ENCODE assay signal across 14 cellular contexts in the genomic region with DNA sequence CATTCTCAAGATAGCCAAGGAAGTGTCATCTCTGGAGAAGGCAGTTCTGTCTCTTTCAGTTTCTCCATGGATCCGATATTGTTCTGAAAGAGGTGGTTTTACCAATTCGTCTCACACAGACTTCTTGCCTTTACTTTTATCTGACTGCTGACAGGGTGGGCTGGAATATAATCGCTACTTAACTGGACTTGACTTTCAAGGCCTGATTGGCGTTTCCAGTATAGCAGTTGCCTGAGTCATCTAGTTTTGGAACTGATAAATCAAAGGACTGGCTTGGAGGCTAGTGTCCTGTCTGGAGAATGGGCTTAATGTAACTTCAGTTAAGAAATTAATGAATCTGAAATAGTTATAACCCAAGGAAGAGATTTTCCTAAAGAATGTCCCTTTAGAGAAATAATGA. TPM values are rescaled to one million over a fixed set of nuclear protein-coding genes. Genes with fewer than 3 reads are reported as not detected.
DNase-seq lines count a peak whose midpoint lies in the region; ATAC-seq and TF ChIP-seq lines count a peak whose summit lies in the region.
"Had no signal": no experiment of that assay in that cellular context is flagged by ENCODE, and none has a peak within 500 bp of the region (broad histone marks: within the 10 kb centered on the region; RNA-seq: fewer than 3 reads in every experiment).

No MANE protein-coding gene starts in this region.

- H3K9me3 ChIP-seq in BLaER1 (no peaks in the 10 kb centered on the region), muscle layer of duodenum (ENCODE audit: control insufficient read depth in 1 of 2, low read length in 2 of 2) (no peaks in the 10 kb centered on the region)

- DNase-seq in GM12864 (ENCODE audit: low read depth) (no peak), hippocampal formation (lab: John Stamatoyannopoulos, UW) (no peak), kidney tubule cell (ENCODE audit: low spot score) (no peak)
- no peak for DNase-seq in activated naive CD8-positive, alpha-beta T cell treated with anti-CD3 and anti-CD28 coated beads for 36 hours
- DNase-seq: activated gamma-delta T cell, NCI-H1048, NCI-H524, WERI-Rb-1 had no signal

- peaks cover 66% of the 10 kb centered on the region for H3K36me3 Mint-ChIP-seq in activated naive CD8-positive, alpha-beta T cell treated with anti-CD3 and anti-CD28 coated beads for 36 hours

- H3K27ac Mint-ChIP-seq in activated naive CD8-positive, alpha-beta T cell treated with anti-CD3 and anti-CD28 coated beads for 36 hours: peak overlapping the region; percentile 95

- peaks cover 70% of the 10 kb centered on the region for H3K4me1 ChIP-seq in BLaER1
- H3K4me1 ChIP-seq in muscle layer of duodenum (ENCODE audit: control insufficient read depth in 1 of 2, insufficient read depth in 2 of 2, low read length in 2 of 2): no peaks in the 10 kb centered on the region

- H3K4me3 Mint-ChIP-seq in activated naive CD8-positive, alpha-beta T cell treated with anti-CD3 and anti-CD28 coated beads for 36 hours: peak overlapping the region; percentile 86
- H3K4me3 Mint-ChIP-seq: dendritic cell treated with granulocyte-macrophage colony-stimulating factor and Interleukin-4, amounts not matched to agents 40 ng/mL and 50 ng/mL, for 4 days had no signal

- H3K27me3 Mint-ChIP-seq in activated naive CD8-positive, alpha-beta T cell treated with anti-CD3 and anti-CD28 coated beads for 36 hours: no peaks in the 10 kb centered on the region

- no peak for TF ChIP-seq CTCF in GM12864 (IDR thresholded peaks at IDR 0.05; ENCODE audit: low read depth, low read length, missing control alignments)

- ATAC-seq in GM21825 (IDR thresholded peaks at IDR 0.05; ENCODE audit: unreplicated experiment) (no peak), HG02571 (IDR thresholded peaks at IDR 0.05; ENCODE audit: unreplicated experiment) (no peak)
- ATAC-seq: Right ventricle myocardium inferior had no signal

- H3K4me3 ChIP-seq in BLaER1: no peak overlapping the region
- H3K4me3 ChIP-seq in GM12864 (ENCODE audit: low read depth, low read length): peak overlapping the region; percentile 8; the same call in 1 of the 2 replicates
- no peak overlapping the region for H3K4me3 ChIP-seq in muscle layer of duodenum (ENCODE audit: low read depth in 1 of 2, low read length in 2 of 2)

- no peaks in the 10 kb centered on the region for H3K9me3 Mint-ChIP-seq in activated naive CD8-positive, alpha-beta T cell treated with anti-CD3 and anti-CD28 coated beads for 36 hours
- H3K9me3 Mint-ChIP-seq: dendritic cell treated with granulocyte-macrophage colony-stimulating factor and Interleukin-4, amounts not matched to agents 40 ng/mL and 50 ng/mL, for 4 days had no signal

- 0 out of 2 replicates have a peak, but pooled peaks cover 3% of the 10 kb centered on the region for H3K27me3 ChIP-seq in BLaER1
- no peaks in the 10 kb centered on the region for H3K27me3 ChIP-seq in muscle layer of duodenum (ENCODE audit: low read depth, low read length)

- H3K4me2 ChIP-seq in BLaER1: peak overlapping the region; percentile 51; the same call in 1 of the 2 replicates

- H3K27ac ChIP-seq in BLaER1 (no peak overlapping the region), muscle layer of duodenum (ENCODE audit: low read length) (peak overlapping the region; percentile 17)
- H3K27ac ChIP-seq: WERI-Rb-1 had no signal

- H3K36me3 ChIP-seq in BLaER1: no peaks in the 10 kb centered on the region
- no peaks in the 10 kb centered on the region for H3K36me3 ChIP-seq in muscle layer of duodenum (ENCODE audit: control insufficient read depth in 1 of 2, insufficient read depth in 2 of 2, low read length in 2 of 2)
- H3K36me3 ChIP-seq: WERI-Rb-1 had no signal

- peaks cover 92% of the 10 kb centered on the region for H3K4me1 Mint-ChIP-seq in activated naive CD8-positive, alpha-beta T cell treated with anti-CD3 and anti-CD28 coated beads for 36 hours

- H3K9ac ChIP-seq in BLaER1: no peak overlapping the region

- H4K20me1 ChIP-seq in BLaER1: peaks cover 71% of the 10 kb centered on the region

RNA-seq across cellular contexts. Expression of gene PRKCH, which starts 21.6 kb away (rescaled TPM):
- 100 to 1,000 TPM; 176 to 177 TPM for total RNA-seq in activated naive CD8-positive, alpha-beta T cell treated with anti-CD3 and anti-CD28 coated beads for 36 hours
